8 cellular contexts compared by ENCODE assay signal in the genomic region with DNA sequence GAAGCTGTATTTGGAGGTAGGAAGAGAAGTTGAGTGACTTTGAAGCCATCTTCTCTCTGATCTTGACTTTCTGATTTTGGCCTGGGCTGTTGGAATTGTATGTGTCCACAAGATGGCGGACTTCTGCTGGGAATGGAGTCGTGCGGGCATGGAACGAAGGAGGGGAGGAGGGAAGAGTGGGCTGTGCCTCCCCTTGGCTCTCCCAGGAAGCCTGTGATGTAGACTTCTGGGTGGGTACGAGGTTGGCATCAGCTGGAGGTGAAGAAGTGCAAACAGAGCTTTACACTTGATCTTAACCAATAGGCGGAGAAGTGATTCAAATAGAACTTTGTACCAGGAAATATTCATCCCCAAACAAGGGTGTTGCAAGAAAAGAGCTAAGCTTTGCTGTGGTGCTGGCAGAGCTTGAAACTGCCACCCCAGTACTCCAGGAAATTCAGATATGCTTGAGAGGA. TPM values are rescaled to one million over a fixed set of nuclear protein-coding genes. Genes with fewer than 3 reads are reported as not detected.
DNase-seq lines count a peak whose midpoint lies in the region; ATAC-seq and TF ChIP-seq lines count a peak whose summit lies in the region.

No MANE protein-coding gene starts in this region.

- H3K4me1 Mint-ChIP-seq in activated T-cell treated with anti-CD3 and anti-CD28 coated beads, Interleukin-2, amount 50 U/mL, for 24 hours (ENCODE audit: low read depth): peaks cover 8% of the 10 kb centered on the region

- H3K36me3 Mint-ChIP-seq in activated T-cell treated with anti-CD3 and anti-CD28 coated beads, Interleukin-2, amount 50 U/mL, for 24 hours (ENCODE audit: low read depth): no peaks in the 10 kb centered on the region

- H3K4me3 Mint-ChIP-seq in activated T-cell treated with anti-CD3 and anti-CD28 coated beads, Interleukin-2, amount 50 U/mL, for 24 hours: no peak overlapping the region

- H3K9me3 Mint-ChIP-seq in activated T-cell treated with anti-CD3 and anti-CD28 coated beads, Interleukin-2, amount 50 U/mL, for 24 hours: no peaks in the 10 kb centered on the region

- TF ChIP-seq CTCF in AG04449 (IDR thresholded peaks at IDR 0.05; ENCODE audit: insufficient read depth, low read length, missing control alignments): peak; percentile 77
- TF ChIP-seq CTCF in GM10248 (IDR thresholded peaks at IDR 0.05; ENCODE audit: control extremely low read depth, extremely low read depth, low read depth, missing control alignments): peak; percentile 72

- peaks cover 4% of the 10 kb centered on the region for H3K27me3 Mint-ChIP-seq in activated T-cell treated with anti-CD3 and anti-CD28 coated beads, Interleukin-2, amount 50 U/mL, for 24 hours

- ATAC-seq in HG02642 (IDR thresholded peaks at IDR 0.05; ENCODE audit: poor library complexity, unreplicated experiment): no peak

- POLR2A ChIA-PET in AG04449 (lab: Yijun Ruan, JAX) (no interaction called here), GM10248 (lab: Yijun Ruan, JAX) (no interaction called here)

- no peak overlapping the region for H3K4me3 ChIP-seq in AG04449 (ENCODE audit: low read depth, low read length)

- DNase-seq in AG04449 (ENCODE audit: low read depth, low spot score): no peak
- peak; percentile 40 for DNase-seq in GM10248 (ENCODE audit: extremely low spot score)
- peak; percentile 28 for DNase-seq in NCI-H345 (lab: John Stamatoyannopoulos, UW)
- peak; percentile 40 for DNase-seq in activated T-cell treated with anti-CD3 and anti-CD28 coated beads, Interleukin-2, amount 50 U/mL, for 24 hours
- DNase-seq in fibroblast of the conjunctiva (ENCODE audit: low read depth): peak; percentile 44
- peak; percentile 7 for DNase-seq in occipital lobe (lab: John Stamatoyannopoulos, UW)
- DNase-seq in NCI-H2107 treated with DMSO at 0.1 percent for 48 hours (lab: John Stamatoyannopoulos, UW; ENCODE audit: unreplicated experiment): no peak

- no peak overlapping the region for H3K27ac Mint-ChIP-seq in activated T-cell treated with anti-CD3 and anti-CD28 coated beads, Interleukin-2, amount 50 U/mL, for 24 hours

- CTCF ChIA-PET in AG04449 (lab: Yijun Ruan, JAX) (interaction anchor here (0.6 to 4.7 kb wide), 43 partner anchors 10 to 1254 kb away, joined by 3 to 128 read pairs (median 5); partner anchors contain the start of gene PIRT), GM10248 (lab: Yijun Ruan, JAX) (interaction anchor here (0.7 to 3.1 kb wide), 25 partner anchors 9 to 1326 kb away, joined by 3 to 28 read pairs (median 4); partner anchors contain the start of gene PIRT)

RNA-seq across cellular contexts. Expression of gene TMEM220, which starts 7.4 kb away (rescaled TPM):
- 2.3 TPM for total RNA-seq in occipital lobe

RNA-seq across cellular contexts. Expression of gene ADPRM, which starts 39.8 kb away (rescaled TPM):
- 19.8 TPM for total RNA-seq in occipital lobe

RNA-seq across cellular contexts. Expression of gene SCO1, which starts 39.9 kb away (rescaled TPM):
- 8.4 TPM for total RNA-seq in occipital lobe

Comparison
In these comparisons a context has a peak if more than half of its experiments do, and no peak if none do; other contexts are left out.
1. DNase-seq: peak in GM10248 (single experiment), NCI-H345 (single experiment), activated T-cell treated with anti-CD3 and anti-CD28 coated beads, Interleukin-2, amount 50 U/mL, for 24 hours (single experiment), fibroblast of the conjunctiva (single experiment) and occipital lobe (single experiment); none in AG04449 (single experiment) and NCI-H2107 treated with DMSO at 0.1 percent for 48 hours (single experiment).